ENCODE assay signal across 8 cellular contexts in genomic region chr12:43758247-43758727, GRCh38. TPM values are rescaled to one million over a fixed set of nuclear protein-coding genes. Genes with fewer than 3 reads are reported as not detected.
A peak's percentile ranks its signal among the peaks of the same experiment; 100 is the strongest.
DNase-seq lines count a peak whose midpoint lies in the region; ATAC-seq and TF ChIP-seq lines count a peak whose summit lies in the region.

No MANE protein-coding gene starts in this region.

- H3K9me3 Mint-ChIP-seq in activated CD8-positive, alpha-beta T cell treated with anti-CD3 and anti-CD28 coated beads, Interleukin-2, amount 10 ng/mL, durations not matched to agents 7 days and 5 days (ENCODE audit: insufficient read depth): no peaks in the 10 kb centered on the region

- CTCF ChIA-PET in activated CD8-positive, alpha-beta T cell treated with anti-CD3 and anti-CD28 coated beads, Interleukin-2, amount 10 ng/mL, durations not matched to agents 7 days and 5 days (lab: Charles Lee): interaction anchor here (1.2 to 2.0 kb wide), 3 partner anchors 8 to 48 kb away, joined by 3 to 26 read pairs (median 5); partner anchors contain the start of gene TWF1

- H3K27me3 Mint-ChIP-seq in activated CD8-positive, alpha-beta T cell treated with anti-CD3 and anti-CD28 coated beads, Interleukin-2, amount 10 ng/mL, durations not matched to agents 7 days and 5 days (ENCODE audit: low read depth): no peaks in the 10 kb centered on the region

- no peak overlapping the region for H2BK5ac ChIP-seq in neuronal stem cell (ENCODE audit: low read length)

- H2BK15ac ChIP-seq in neuronal stem cell (ENCODE audit: low read length): no peak overlapping the region

- H3K27ac ChIP-seq in HUES64 (ENCODE audit: low read depth, low read length) (no peak overlapping the region), neuronal stem cell (replicated peaks; ENCODE audit: low read length) (no peak overlapping the region)

- no peak overlapping the region for H2AK5ac ChIP-seq in neuronal stem cell (ENCODE audit: low read depth, low read length)

- H2AFZ ChIP-seq in neuronal stem cell (ENCODE audit: low read length): no peak overlapping the region

- 57% methylated on average over 18 of the region's 18 CpGs for whole genome bisulfite sequencing in HUES64
- WGBS in neuronal stem cell (ENCODE audit: extremely low coverage in 2 of 2, insufficient read length in 2 of 2, insufficient replicate concordance in 1 of 2), 2 donors: no CpG with 5 or more reads among the region's 18 CpGs

- H3K27me3 ChIP-seq in HUES64 (ENCODE audit: insufficient read depth, low read length) (no peaks in the 10 kb centered on the region), neuronal stem cell (ENCODE audit: control insufficient read depth in 3 of 3, insufficient read depth in 3 of 3, low read depth in 1 of 3, low read length in 3 of 3) (peaks cover 0 to 4% (median 0%) of the 10 kb centered on the region in 3 experiments)

- H3K36me3 Mint-ChIP-seq in activated CD8-positive, alpha-beta T cell treated with anti-CD3 and anti-CD28 coated beads, Interleukin-2, amount 10 ng/mL, durations not matched to agents 7 days and 5 days (ENCODE audit: low read depth): peaks cover 53% of the 10 kb centered on the region

- H3K9ac ChIP-seq in HUES64 (ENCODE audit: low read depth, low read length): peak overlapping the region; percentile 74
- peak overlapping the region; percentile 87 for H3K9ac ChIP-seq in neuronal stem cell (ENCODE audit: low read depth, low read length, poor library complexity)

- H3K18ac ChIP-seq in neuronal stem cell (ENCODE audit: low read length): peak overlapping the region; percentile 83

- H3K27ac Mint-ChIP-seq in activated CD8-positive, alpha-beta T cell treated with anti-CD3 and anti-CD28 coated beads, Interleukin-2, amount 10 ng/mL, durations not matched to agents 7 days and 5 days: peak overlapping the region; percentile 99

- H3K4me3 ChIP-seq in HUES64 (ENCODE audit: low read length) (peak overlapping the region; percentile 84), foreskin fibroblast (ENCODE audit: low read depth in 1 of 2, low read length in 2 of 2) (peak overlapping the region; percentile 80), neuronal stem cell (ENCODE audit: low read length in 2 of 2) (peak overlapping the region in 1 of 2 donors; percentile 78)

- peak overlapping the region; percentile 93 for H3K23ac ChIP-seq in neuronal stem cell (ENCODE audit: low read depth, low read length, poor library complexity)

- ATAC-seq in GM18868 (IDR thresholded peaks at IDR 0.05; ENCODE audit: unreplicated experiment) (peak; percentile 2), HG02610 (IDR thresholded peaks at IDR 0.05; ENCODE audit: unreplicated experiment) (no peak)
- peak; percentile 20 for ATAC-seq in activated CD8-positive, alpha-beta T cell treated with anti-CD3 and anti-CD28 coated beads, Interleukin-2, amount 10 ng/mL, durations not matched to agents 7 days and 5 days

- H3K9me3 ChIP-seq in HUES64 (ENCODE audit: insufficient read depth, low read depth, low read length) (no peaks in the 10 kb centered on the region), neuronal stem cell (replicated peaks in 1 of 2; ENCODE audit: control insufficient read depth in 2 of 2, insufficient read depth in 1 of 2, low read depth in 1 of 2, low read length in 2 of 2) (no peaks in the 10 kb centered on the region)

- no peak overlapping the region for H4K8ac ChIP-seq in neuronal stem cell (ENCODE audit: low read depth, low read length)

- H3K14ac ChIP-seq in neuronal stem cell (ENCODE audit: low read length): peak overlapping the region; percentile 75

- peak overlapping the region; percentile 97 for H3K4me3 Mint-ChIP-seq in activated CD8-positive, alpha-beta T cell treated with anti-CD3 and anti-CD28 coated beads, Interleukin-2, amount 10 ng/mL, durations not matched to agents 7 days and 5 days

- H3K36me3 ChIP-seq in HUES64 (ENCODE audit: insufficient read depth, low read length) (peaks cover 19% of the 10 kb centered on the region), neuronal stem cell (replicated peaks in 1 of 2; ENCODE audit: control insufficient read depth in 2 of 2, insufficient read depth in 2 of 2, low read length in 2 of 2) (no peaks in the 10 kb centered on the region)

- no peak overlapping the region for H3K4ac ChIP-seq in neuronal stem cell (ENCODE audit: low read length)

- peak overlapping the region; percentile 34 for H3K4me2 ChIP-seq in neuronal stem cell (ENCODE audit: insufficient read depth, low read length, poor library complexity, severe bottlenecking)

- TF ChIP-seq CTCF in foreskin fibroblast (IDR thresholded peaks at IDR 0.05; ENCODE audit: low read depth, low read length): no peak

- POLR2A ChIA-PET in activated CD8-positive, alpha-beta T cell treated with anti-CD3 and anti-CD28 coated beads, Interleukin-2, amount 10 ng/mL, durations not matched to agents 7 days and 5 days (lab: Charles Lee): interaction anchor here (0.9 to 3.0 kb wide), 6 partner anchors 9 to 53 kb away, joined by 3 to 42 read pairs (median 8); partner anchors contain the start of gene TWF1

- H2BK12ac ChIP-seq in neuronal stem cell (ENCODE audit: low read length): no peak overlapping the region

- H3K4me1 ChIP-seq in HUES64 (ENCODE audit: insufficient read depth, low read length): peaks cover 26% of the 10 kb centered on the region
- H3K4me1 ChIP-seq in neuronal stem cell (ENCODE audit: control insufficient read depth in 2 of 2, insufficient read depth in 1 of 2, low read depth in 1 of 2, low read length in 2 of 2): peaks cover 0 to 4% of the 10 kb centered on the region in 2 donors

- H3K4me1 Mint-ChIP-seq in activated CD8-positive, alpha-beta T cell treated with anti-CD3 and anti-CD28 coated beads, Interleukin-2, amount 10 ng/mL, durations not matched to agents 7 days and 5 days (ENCODE audit: low read depth): peaks cover 61% of the 10 kb centered on the region

- no peak overlapping the region for H2BK120ac ChIP-seq in neuronal stem cell (ENCODE audit: low read depth, low read length)

- peaks cover 3% of the 10 kb centered on the region for H3K79me1 ChIP-seq in neuronal stem cell (ENCODE audit: low read depth, low read length)

- peak; percentile 44 for DNase-seq in AG08395 (ENCODE audit: low spot score)
- no peak for DNase-seq in activated CD8-positive, alpha-beta T cell treated with anti-CD3 and anti-CD28 coated beads, Interleukin-2, amount 10 ng/mL, durations not matched to agents 7 days and 5 days
- DNase-seq in foreskin fibroblast: peak in 1 of 2 donors; percentile 51
- peak; percentile 24 for DNase-seq in neuronal stem cell (ENCODE audit: low spot score)
- no peak for DNase-seq in germinal center (ENCODE audit: low spot score)

- H4K91ac ChIP-seq in neuronal stem cell (ENCODE audit: low read depth, low read length, poor library complexity): no peak overlapping the region

RNA-seq across cellular contexts. Expression of gene PUS7L, which starts 0.3 kb away (rescaled TPM):
- polyA plus RNA-seq in HUES64 (2013, experiment 1 of 2): 12.8 TPM
- polyA plus RNA-seq in HUES64 (2013, experiment 2 of 2): 10.0 TPM
- total RNA-seq in activated CD8-positive, alpha-beta T cell treated with anti-CD3 and anti-CD28 coated beads, Interleukin-2, amount 10 ng/mL, durations not matched to agents 7 days and 5 days: 10 to 100 TPM; 16.8 to 19.8 TPM
- polyA plus RNA-seq in neuronal stem cell (2013, experiment 1 of 2): 13.5 TPM
- polyA plus RNA-seq in neuronal stem cell (2013, experiment 2 of 2): 13.8 TPM

RNA-seq across cellular contexts. Expression of gene IRAK4, which starts 0.5 kb away (rescaled TPM):
- polyA plus RNA-seq in HUES64 (2013, experiment 1 of 2): 2.7 TPM
- polyA plus RNA-seq in HUES64 (2013, experiment 2 of 2): 4.5 TPM
- 10 to 100 TPM; 32.9 to 37.7 TPM for total RNA-seq in activated CD8-positive, alpha-beta T cell treated with anti-CD3 and anti-CD28 coated beads, Interleukin-2, amount 10 ng/mL, durations not matched to agents 7 days and 5 days
- 3.2 TPM for polyA plus RNA-seq in neuronal stem cell (2013, experiment 1 of 2)
- 3.0 TPM for polyA plus RNA-seq in neuronal stem cell (2013, experiment 2 of 2)

RNA-seq across cellular contexts. Expression of gene TWF1, which starts 47.8 kb away (rescaled TPM):
- 24.0 TPM for polyA plus RNA-seq in HUES64 (2013, experiment 1 of 2)
- 29.9 TPM for polyA plus RNA-seq in HUES64 (2013, experiment 2 of 2)
- total RNA-seq in activated CD8-positive, alpha-beta T cell treated with anti-CD3 and anti-CD28 coated beads, Interleukin-2, amount 10 ng/mL, durations not matched to agents 7 days and 5 days: 10 to 100 TPM; 24.1 to 25.9 TPM
- polyA plus RNA-seq in neuronal stem cell (2013, experiment 1 of 2): 33.6 TPM
- 33.6 TPM for polyA plus RNA-seq in neuronal stem cell (2013, experiment 2 of 2)

Comparison
In these comparisons a context has a peak if more than half of its experiments do, and no peak if none do; other contexts are left out.
1. DNase-seq: peak in AG08395 (single experiment) and neuronal stem cell (single experiment); none in activated CD8-positive, alpha-beta T cell treated with anti-CD3 and anti-CD28 coated beads, Interleukin-2, amount 10 ng/mL, durations not matched to agents 7 days and 5 days (single experiment) and germinal center (single experiment).